ENCODE assay signal across 8 cellular contexts in the genomic region with DNA sequence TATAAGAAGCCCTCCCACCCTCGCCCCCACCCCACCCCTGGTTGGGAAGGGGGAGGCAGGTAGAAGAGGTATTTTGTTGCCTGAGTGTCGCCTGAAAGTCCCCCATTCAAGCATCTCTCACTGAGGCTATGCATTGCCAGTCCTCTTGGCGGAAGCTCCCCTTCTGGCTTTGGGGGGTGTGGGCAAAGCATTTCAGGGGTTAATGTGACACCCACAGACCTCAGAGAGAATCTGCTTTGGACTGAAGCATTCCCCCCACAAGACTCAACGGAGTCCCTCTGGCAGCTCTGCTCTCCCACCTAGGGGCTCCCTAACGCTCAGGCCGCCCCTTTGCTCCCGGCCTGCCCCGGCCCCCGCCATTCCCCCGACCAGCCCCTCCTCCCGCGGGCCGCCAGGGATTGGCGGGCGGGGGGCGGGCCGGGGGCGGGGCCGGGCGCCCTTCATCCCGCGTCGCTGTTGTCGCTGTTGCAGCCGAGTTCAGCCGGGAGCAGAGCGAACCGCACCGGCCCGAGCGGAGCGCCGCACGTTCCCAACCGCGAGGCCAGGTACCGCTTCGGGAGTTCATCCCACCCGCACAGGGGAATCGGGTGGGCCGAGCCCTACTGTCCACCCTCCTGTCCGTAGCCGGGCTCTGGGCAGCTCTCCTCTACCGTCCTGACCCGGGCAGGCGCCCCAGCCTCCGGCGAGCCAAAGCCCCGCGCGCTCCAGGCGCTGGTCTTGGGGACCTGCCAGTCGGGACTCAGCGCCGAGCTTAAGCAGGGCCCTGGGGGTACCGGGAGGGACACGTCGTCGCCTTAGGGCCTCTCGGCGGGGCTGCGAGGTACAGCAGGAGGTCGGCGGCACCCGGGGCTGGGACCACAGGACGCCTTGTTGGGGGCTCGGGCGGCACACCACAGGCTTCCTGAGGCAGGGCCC. TPM values are rescaled to one million over a fixed set of nuclear protein-coding genes. Genes with fewer than 3 reads are reported as not detected.
DNase-seq lines count a peak whose midpoint lies in the region; ATAC-seq, FAIRE-seq and TF ChIP-seq lines count a peak whose summit lies in the region.

A gene (plus strand): TSS at position 468 of the 915 bp plus-strand sequence. CDS start 8,929 bp downstream, outside the sequence.

- no peak for FAIRE-seq in H54 (lab: Jason Lieb, UNC)

- peak; percentile 34 for ATAC-seq in central memory CD8-positive, alpha-beta T cell (replicated peaks; ENCODE audit: extremely low read depth, poor library complexity, severe bottlenecking)
- no peak for ATAC-seq in HG03378 (IDR thresholded peaks at IDR 0.05; ENCODE audit: unreplicated experiment)

- no peak for TF ChIP-seq EP300 in transverse colon (IDR thresholded peaks at IDR 0.05; ENCODE audit: low read depth)

- H3K9me3 ChIP-seq in MG63 (no peaks in the 10 kb centered on the region), liver (ENCODE audit: control insufficient read depth in 4 of 4, low read length in 3 of 4) (no peaks in the 10 kb centered on the region), transverse colon (no peaks in the 10 kb centered on the region)

- no peak for TF ChIP-seq CTCF in liver (IDR thresholded peaks at IDR 0.05; ENCODE audit: low read depth, low read length, missing input control)
- TF ChIP-seq CTCF in transverse colon (IDR thresholded peaks at IDR 0.05) = no peak

- H3K27ac ChIP-seq in liver (ENCODE audit: low read depth in 1 of 2, low read length in 2 of 2) (peak within 1 kb of the TSS; percentile 95 to 96), transverse colon (no peak within 1 kb of the TSS)

- no peaks in the 10 kb centered on the region for H3K4me1 Mint-ChIP-seq in central memory CD8-positive, alpha-beta T cell

- no peaks in the 10 kb centered on the region for H3K9me3 Mint-ChIP-seq in central memory CD8-positive, alpha-beta T cell

- no peaks in the 10 kb centered on the region for H3K36me3 Mint-ChIP-seq in central memory CD8-positive, alpha-beta T cell (ENCODE audit: insufficient read depth)

- H3K4me3 Mint-ChIP-seq in central memory CD8-positive, alpha-beta T cell = peak within 1 kb of the TSS; percentile 6

- H3K27ac Mint-ChIP-seq in central memory CD8-positive, alpha-beta T cell (ENCODE audit: low read depth) = no peak within 1 kb of the TSS

- TF ChIP-seq POLR2A in transverse colon (IDR thresholded peaks at IDR 0.05) (no peak), H54 (IDR thresholded peaks at IDR 0.05; ENCODE audit: low read depth, low read length) (no peak)

- peaks cover 42 to 83% (median 68%) of the 10 kb centered on the region in 4 donors for H3K4me1 ChIP-seq in liver (ENCODE audit: control insufficient read depth in 4 of 4, insufficient read depth in 4 of 4, low read length in 3 of 4)
- H3K4me1 ChIP-seq in transverse colon = peaks cover 10 to 14% (median 12%) of the 10 kb centered on the region in 4 donors

- peaks cover 69% of the 10 kb centered on the region for H3K27me3 Mint-ChIP-seq in central memory CD8-positive, alpha-beta T cell

- H3K4me3 ChIP-seq in MG63 (0 out of 2 replicates have a peak within 1 kb of the TSS, but pooled peaks have one; percentile 18), liver (ENCODE audit: low read depth in 1 of 3, low read length in 3 of 3) (peak within 1 kb of the TSS; percentile 62 to 77 (median 75)), transverse colon (peak within 1 kb of the TSS in 3 of 4 donors; percentile 4 to 42 (median 30))

- peak within 1 kb of the TSS; percentile 65 to 89 for H3K9ac ChIP-seq in liver (ENCODE audit: low read depth in 1 of 2, low read length in 2 of 2)

- in situ Hi-C loops in transverse colon (cut with MboI; ENCODE audit: low pct_ligation_motif_present in 1 of 4, low pct_unique_long_range_greater_than_20kb in 1 of 4, low sequenced_read_pairs in 3 of 4) = no loop called here

- WGBS in liver = 2% methylated on average over 68 of the region's 68 CpGs
- WGBS in transverse colon (ENCODE audit: low coverage in 1 of 2), 2 donors = 2% methylated on average over 37 of the region's 68 CpGs; no CpG with 5 or more reads in 1 of the 2 donors

- DNase-seq in Ammon's horn (ENCODE audit: low spot score) (peak; percentile 56), MG63 (no peak), transverse colon (no peak), H54 (ENCODE audit: insufficient read length, low spot score) (no peak), DMS153 treated with DMSO at 0.1 percent for 48 hours (lab: John Stamatoyannopoulos, UW; ENCODE audit: unreplicated experiment) (no peak)
- no peak for DNase-seq in central memory CD8-positive, alpha-beta T cell (ENCODE audit: low spot score in 2 of 2)

- TF ChIP-seq RAD21 in liver (IDR thresholded peaks at IDR 0.05) = no peak

- no peaks in the 10 kb centered on the region for H3K27me3 ChIP-seq in MG63
- no peaks in the 10 kb centered on the region for H3K27me3 ChIP-seq in liver (ENCODE audit: control insufficient read depth in 4 of 4, insufficient read depth in 4 of 4, low read length in 3 of 4)
- H3K27me3 ChIP-seq in transverse colon = peaks cover 68% of the 10 kb centered on the region

- H3K36me3 ChIP-seq in MG63 = no peaks in the 10 kb centered on the region
- H3K36me3 ChIP-seq in liver (ENCODE audit: control insufficient read depth in 4 of 4, insufficient read depth in 3 of 4, low read depth in 1 of 4, low read length in 3 of 4) = no peaks in the 10 kb centered on the region
- H3K36me3 ChIP-seq in transverse colon = no peaks in the 10 kb centered on the region

- intact Hi-C loops in transverse colon (cut with DNase I; ENCODE audit: low total_unique reads) = no loop called here

TF ChIP-seq in liver, 16 proteins besides CTCF, POLR2A, EP300 and RAD21:
- TF ChIP-seq, protein P1, sequence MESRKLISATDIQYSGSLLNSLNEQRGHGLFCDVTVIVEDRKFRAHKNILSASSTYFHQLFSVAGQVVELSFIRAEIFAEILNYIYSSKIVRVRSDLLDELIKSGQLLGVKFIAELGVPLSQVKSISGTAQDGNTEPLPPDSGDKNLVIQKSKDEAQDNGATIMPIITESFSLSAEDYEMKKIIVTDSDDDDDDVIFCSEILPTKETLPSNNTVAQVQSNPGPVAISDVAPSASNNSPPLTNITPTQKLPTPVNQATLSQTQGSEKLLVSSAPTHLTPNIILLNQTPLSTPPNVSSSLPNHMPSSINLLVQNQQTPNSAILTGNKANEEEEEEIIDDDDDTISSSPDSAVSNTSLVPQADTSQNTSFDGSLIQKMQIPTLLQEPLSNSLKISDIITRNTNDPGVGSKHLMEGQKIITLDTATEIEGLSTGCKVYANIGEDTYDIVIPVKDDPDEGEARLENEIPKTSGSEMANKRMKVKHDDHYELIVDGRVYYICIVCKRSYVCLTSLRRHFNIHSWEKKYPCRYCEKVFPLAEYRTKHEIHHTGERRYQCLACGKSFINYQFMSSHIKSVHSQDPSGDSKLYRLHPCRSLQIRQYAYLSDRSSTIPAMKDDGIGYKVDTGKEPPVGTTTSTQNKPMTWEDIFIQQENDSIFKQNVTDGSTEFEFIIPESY (IDR thresholded peaks at IDR 0.05) = no peak
- TF ChIP-seq YY1 (IDR thresholded peaks at IDR 0.05) (peak; percentile 17), FOXA1 (IDR thresholded peaks at IDR 0.05) (no peak), EGR1 (IDR thresholded peaks at IDR 0.05; ENCODE audit: low read depth in 2 of 2) (no peak)
- TF ChIP-seq, protein P2, sequence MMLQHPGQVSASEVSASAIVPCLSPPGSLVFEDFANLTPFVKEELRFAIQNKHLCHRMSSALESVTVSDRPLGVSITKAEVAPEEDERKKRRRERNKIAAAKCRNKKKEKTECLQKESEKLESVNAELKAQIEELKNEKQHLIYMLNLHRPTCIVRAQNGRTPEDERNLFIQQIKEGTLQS (IDR thresholded peaks at IDR 0.05) = no peak

RNA-seq across cellular contexts. Expression of the gene that starts here (rescaled TPM):
- not detected in 2 replicates for total RNA-seq in MG63 (2014; rRNA removed; shearing (Covaris generic); ENCODE audit: low replicate concordance)
- total RNA-seq in liver = 100 to 1,000 TPM in 1 of 2 donors, 10 to 100 TPM in 1; 98.1 to 166 TPM
- polyA plus RNA-seq in liver = 100 to 1,000 TPM; 114 to 180 TPM
- not detected for total RNA-seq in transverse colon

Comparison
In these comparisons a context has a peak if more than half of its experiments do, and no peak if none do; other contexts are left out.
1. RNA of the gene that starts here (total RNA-seq): 98.1 to 166 TPM in liver; not detected in MG63 and not detected in transverse colon; every median in the first group is over 10 times any median in the second.
2. H3K4me3 ChIP-seq: peak in every context shown above with its lines; median percentile 75 in liver; 30 in transverse colon; 18 in MG63.
3. H3K27ac ChIP-seq: peak in liver (2 of 2); none in transverse colon (0 of 4).